15 cellular contexts compared by ENCODE assay signal in genomic region chr1:227560393-227560792, GRCh38. TPM values are rescaled to one million over a fixed set of nuclear protein-coding genes. Genes with fewer than 3 reads are reported as not detected.
DNase-seq lines count a peak whose midpoint lies in the region; ATAC-seq, FAIRE-seq and TF ChIP-seq lines count a peak whose summit lies in the region.
"Had no signal": no experiment of that assay in that cellular context is flagged by ENCODE, and none has a peak within 500 bp of the region (broad histone marks: within the 10 kb centered on the region; RNA-seq: fewer than 3 reads in every experiment).

No MANE protein-coding gene starts in this region.

- H3K36me3 ChIP-seq in breast epithelium (no peaks in the 10 kb centered on the region), endodermal cell (ENCODE audit: control insufficient read depth, insufficient read depth, low read length) (no peaks in the 10 kb centered on the region), tibial artery (no peaks in the 10 kb centered on the region)

- TF ChIP-seq CTCF in breast epithelium (IDR thresholded peaks at IDR 0.05), result no peak
- TF ChIP-seq CTCF in MCF 10A (IDR thresholded peaks at IDR 0.05; ENCODE audit: unreplicated experiment), result no peak
- TF ChIP-seq CTCF in endodermal cell (conservative IDR thresholded peaks at IDR 0.05), result no peak
- TF ChIP-seq CTCF in natural killer cell (IDR thresholded peaks at IDR 0.05), result no peak
- TF ChIP-seq CTCF in tibial artery (IDR thresholded peaks at IDR 0.05), result no peak

- no TSS peak for BruUV-seq in MCF 10A (replicated peaks; lab: Mats Ljungman, UMichigan)

- H3K4me1 Mint-ChIP-seq in MCF 10A (ENCODE audit: insufficient read depth, unreplicated experiment) (peaks cover 10% of the 10 kb centered on the region), endodermal cell (peaks cover 6% of the 10 kb centered on the region), natural killer cell (peaks cover 18 to 38% of the 10 kb centered on the region in 2 donors)

- no peak for ATAC-seq in natural killer cell

- H3K9me3 Mint-ChIP-seq in MCF 10A (ENCODE audit: unreplicated experiment), result peaks cover 27% of the 10 kb centered on the region
- peaks cover 32% of the 10 kb centered on the region for H3K9me3 Mint-ChIP-seq in endodermal cell
- peaks cover 2 to 3% of the 10 kb centered on the region in 2 donors for H3K9me3 Mint-ChIP-seq in natural killer cell

- no peak for TF ChIP-seq POLR2A in breast epithelium (IDR thresholded peaks at IDR 0.05)

- DNase-seq in breast epithelium (ENCODE audit: low spot score in 2 of 2), result peak in 1 of 2 donors; percentile 37
- no peak for DNase-seq in MCF 10A (ENCODE audit: unreplicated experiment)
- peak; percentile 30 for DNase-seq in endodermal cell
- DNase-seq in natural killer cell, result no peak
- no peak for DNase-seq in tibial artery
- no peak for DNase-seq in NCI-H146 (lab: John Stamatoyannopoulos, UW)
- DNase-seq in GM19239 (ENCODE audit: insufficient read length, low spot score), result no peak
- no peak for DNase-seq in amygdala (lab: John Stamatoyannopoulos, UW)
- DNase-seq: C1 segment of cervical spinal cord; NCI-H1436; NCI-H2081 treated with DMSO at 0.1 percent for 48 hours; NCI-H69; NK-92 treated with Interleukin-12 subunit alpha and Interleukin-12 subunit beta, amount 100 ng/mL, for 24 hours; OCI-M1 had no signal

- H3K4me3 ChIP-seq in breast epithelium, result peak overlapping the region; percentile 17 to 47 (median 29)
- no peak overlapping the region for H3K4me3 ChIP-seq in endodermal cell (ENCODE audit: low read length)
- peak overlapping the region; percentile 36 to 42 for H3K4me3 ChIP-seq in tibial artery
- H3K4me3 ChIP-seq: GM23248 had no signal

- no peak overlapping the region for H3K4me3 Mint-ChIP-seq in MCF 10A (ENCODE audit: unreplicated experiment)
- no peak overlapping the region for H3K4me3 Mint-ChIP-seq in endodermal cell
- peak overlapping the region; percentile 70 for H3K4me3 Mint-ChIP-seq in natural killer cell

- no peak for FAIRE-seq in GM19239 (lab: Jason Lieb, UNC)

- no peaks in the 10 kb centered on the region for H3K4me1 ChIP-seq in breast epithelium
- no peaks in the 10 kb centered on the region for H3K4me1 ChIP-seq in endodermal cell (ENCODE audit: control insufficient read depth, insufficient read depth, low read length)
- peaks cover 0 to 21% (median 8%) of the 10 kb centered on the region in 4 donors for H3K4me1 ChIP-seq in tibial artery

- POLR2A ChIA-PET in MCF 10A (lab: Yijun Ruan, JAX), result no interaction called here

- no peaks in the 10 kb centered on the region for H3K9me3 ChIP-seq in breast epithelium
- peaks cover 14% of the 10 kb centered on the region for H3K9me3 ChIP-seq in endodermal cell (ENCODE audit: control insufficient read depth, low read length)
- H3K9me3 ChIP-seq in tibial artery, result no peaks in the 10 kb centered on the region

- intact Hi-C loops in breast epithelium (cut with DNase I; ENCODE audit: low total_unique reads) (loop anchor here (5.0 kb wide), 1 partner anchor 177 kb away; the partner anchor contains the start of genes JMJD4 and SNAP47), MCF 10A (cut with micrococcal nuclease) (no loop called here), natural killer cell (cut with micrococcal nuclease) (loop anchor here (5.0 kb wide), 2 partner anchors 47 to 177 kb away; partner anchors contain the start of genes JMJD4 and SNAP47), tibial artery (cut with DNase I; ENCODE audit: low total_unique reads) (no loop called here)

- CTCF ChIA-PET in MCF 10A (lab: Yijun Ruan, JAX), result interaction anchor here (0.7 kb wide), 1 partner anchor 500 kb away, joined by 3 read pairs; no protein-coding TSS in a partner anchor

- H3K27ac ChIP-seq in breast epithelium (no peak overlapping the region), endodermal cell (ENCODE audit: low read depth, low read length) (no peak overlapping the region), tibial artery (peak overlapping the region in 1 of 2 donors; percentile 36)
- H3K27ac ChIP-seq: GM23248 had no signal

- H3K27ac Mint-ChIP-seq in MCF 10A (ENCODE audit: low read depth, unreplicated experiment) (no peak overlapping the region), endodermal cell (no peak overlapping the region), natural killer cell (peak overlapping the region in 1 of 2 donors; percentile 4)

- H3K36me3 Mint-ChIP-seq in MCF 10A (ENCODE audit: insufficient read depth, unreplicated experiment) (peaks cover 6% of the 10 kb centered on the region), endodermal cell (ENCODE audit: low read depth) (peaks cover 12% of the 10 kb centered on the region), natural killer cell (no peaks in the 10 kb centered on the region)

- WGBS in endodermal cell (ENCODE audit: insufficient coverage in 1 of 2, insufficient read length in 1 of 2), 2 experiments, result 94 to 100% methylated on average over 6 to 21 of the region's 21 CpGs

- no peak overlapping the region for H3K9ac ChIP-seq in endodermal cell (ENCODE audit: extremely low read depth, low read length, poor library complexity, severe bottlenecking)
- H3K9ac ChIP-seq: GM23248 had no signal

- peaks cover 0 to 23% of the 10 kb centered on the region in 2 donors for H3K27me3 ChIP-seq in breast epithelium
- H3K27me3 ChIP-seq in endodermal cell (ENCODE audit: control insufficient read depth, insufficient read depth, low read length, poor library complexity, severe bottlenecking), result no peaks in the 10 kb centered on the region
- H3K27me3 ChIP-seq in tibial artery, result peaks cover 0 to 31% of the 10 kb centered on the region in 2 donors

- H3K27me3 Mint-ChIP-seq in MCF 10A (ENCODE audit: insufficient read depth, unreplicated experiment), result no peaks in the 10 kb centered on the region
- peaks cover 17% of the 10 kb centered on the region for H3K27me3 Mint-ChIP-seq in endodermal cell (ENCODE audit: insufficient read depth)
- H3K27me3 Mint-ChIP-seq in natural killer cell (ENCODE audit: low read depth in 2 of 2), result peaks cover 33 to 34% of the 10 kb centered on the region in 2 donors

RNA-seq across cellular contexts. Expression of gene ZNF678, which starts 3.0 kb away (rescaled TPM):
- total RNA-seq in breast epithelium (10 to 100 TPM in 2 of 3 donors, 1 to 10 TPM in 1; 8.5 to 19.8 (median 12.8) TPM), MCF 10A (2022) (10.8 and 13.0 TPM in 2 replicates), endodermal cell (10 to 100 TPM; 23.1 to 24.3 TPM), natural killer cell (10 to 100 TPM in 2 of 3 donors, 1 to 10 TPM in 1; 9.7 to 14.0 (median 10.7) TPM)
- polyA plus RNA-seq in endodermal cell (2013, experiment 1 of 2), result 20.5 TPM
- polyA plus RNA-seq in endodermal cell (2013, experiment 2 of 2), result 16.8 TPM

Comparison
In these comparisons a context has a peak if more than half of its experiments do, and no peak if none do; other contexts are left out.
1. intact Hi-C loops: an anchor here in breast epithelium (5.0 kb wide) and natural killer cell (5.0 kb wide); none called in MCF 10A and tibial artery.